1 cellular context compared by ENCODE assay signal in the genomic region with DNA sequence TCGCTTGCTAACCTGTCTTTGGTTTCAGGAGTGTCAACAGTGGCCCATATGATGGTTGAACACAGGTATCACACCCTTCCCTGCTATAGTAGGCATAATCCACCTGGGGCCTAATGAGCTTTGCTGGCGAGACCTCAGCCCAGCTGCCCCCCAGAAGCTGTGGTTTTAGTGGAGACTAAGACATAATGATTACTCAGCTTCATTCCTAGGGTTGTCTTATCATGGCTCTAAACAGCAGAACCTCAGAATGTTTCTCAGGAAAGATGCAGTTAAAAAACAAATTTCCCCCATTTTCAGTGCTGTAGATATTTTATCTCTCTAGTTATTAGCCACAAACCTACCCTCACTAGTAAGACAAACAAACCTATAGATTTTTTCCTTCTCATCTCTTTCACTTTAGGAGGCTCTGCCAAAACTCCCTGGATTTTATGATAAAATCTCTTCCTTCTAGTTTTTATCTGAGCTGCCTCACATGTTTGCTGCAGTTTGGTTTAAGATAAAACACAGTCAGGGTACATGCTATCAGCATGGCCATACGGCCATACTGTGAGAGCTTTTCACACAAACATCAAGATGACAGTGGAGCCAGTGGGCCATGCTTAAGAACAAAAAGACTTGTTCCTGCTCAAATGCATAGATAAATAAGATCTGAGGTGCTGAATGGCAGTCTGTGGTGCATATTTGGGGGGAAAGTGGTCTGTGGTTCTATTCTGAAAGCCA.
TF ChIP-seq lines count a peak whose summit lies in the region.

No MANE protein-coding gene starts in this region.

TF ChIP-seq in K562, 482 proteins besides CTCF, POLR2A, EP300 and RAD21 (continued from another document and continues in another):
- TF ChIP-seq, protein P1, sequence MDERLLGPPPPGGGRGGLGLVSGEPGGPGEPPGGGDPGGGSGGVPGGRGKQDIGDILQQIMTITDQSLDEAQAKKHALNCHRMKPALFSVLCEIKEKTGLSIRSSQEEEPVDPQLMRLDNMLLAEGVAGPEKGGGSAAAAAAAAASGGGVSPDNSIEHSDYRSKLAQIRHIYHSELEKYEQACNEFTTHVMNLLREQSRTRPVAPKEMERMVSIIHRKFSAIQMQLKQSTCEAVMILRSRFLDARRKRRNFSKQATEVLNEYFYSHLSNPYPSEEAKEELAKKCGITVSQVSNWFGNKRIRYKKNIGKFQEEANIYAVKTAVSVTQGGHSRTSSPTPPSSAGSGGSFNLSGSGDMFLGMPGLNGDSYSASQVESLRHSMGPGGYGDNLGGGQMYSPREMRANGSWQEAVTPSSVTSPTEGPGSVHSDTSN (CRISPR knock-in tag; IDR thresholded peaks at IDR 0.05; ENCODE audit: low read depth): no peak
- TF ChIP-seq, protein P1 (tag; conservative IDR thresholded peaks at IDR 0.05; ENCODE audit: low read depth): no peak; the same call in 1 of the 2 replicates
- 0 out of 2 replicates have a peak, but pooled peaks have one; percentile 64 for TF ChIP-seq ZBTB17 (CRISPR knock-in tag; IDR thresholded peaks at IDR 0.05)
- no peak for TF ChIP-seq RAD51 (IDR thresholded peaks at IDR 0.05; ENCODE audit: borderline replicate concordance, low read depth)
- peak; percentile 62 to 79; a peak in 3 of 4 replicates for TF ChIP-seq TRIM24 (IDR thresholded peaks at IDR 0.05)
- TF ChIP-seq SMARCB1 (IDR thresholded peaks at IDR 0.05; ENCODE audit: insufficient read length, low read depth): no peak
- TF ChIP-seq L3MBTL2 (IDR thresholded peaks at IDR 0.05): peak; percentile 38; the same call in 1 of the 2 replicates
- no peak for TF ChIP-seq MYBL2 (IDR thresholded peaks at IDR 0.05; ENCODE audit: low read depth)
- no peak for TF ChIP-seq MYBL2 (CRISPR knock-in tag; IDR thresholded peaks at IDR 0.05; ENCODE audit: borderline replicate concordance)
- no peak for TF ChIP-seq NR2F6 (CRISPR knock-in tag; IDR thresholded peaks at IDR 0.05)
- no peak for TF ChIP-seq ATF1 (CRISPR knock-in tag; IDR thresholded peaks at IDR 0.05)
- TF ChIP-seq ATF1 (tag; IDR thresholded peaks at IDR 0.05): 0 out of 2 replicates have a peak, but pooled peaks have one; percentile 19
- TF ChIP-seq, protein P2, sequence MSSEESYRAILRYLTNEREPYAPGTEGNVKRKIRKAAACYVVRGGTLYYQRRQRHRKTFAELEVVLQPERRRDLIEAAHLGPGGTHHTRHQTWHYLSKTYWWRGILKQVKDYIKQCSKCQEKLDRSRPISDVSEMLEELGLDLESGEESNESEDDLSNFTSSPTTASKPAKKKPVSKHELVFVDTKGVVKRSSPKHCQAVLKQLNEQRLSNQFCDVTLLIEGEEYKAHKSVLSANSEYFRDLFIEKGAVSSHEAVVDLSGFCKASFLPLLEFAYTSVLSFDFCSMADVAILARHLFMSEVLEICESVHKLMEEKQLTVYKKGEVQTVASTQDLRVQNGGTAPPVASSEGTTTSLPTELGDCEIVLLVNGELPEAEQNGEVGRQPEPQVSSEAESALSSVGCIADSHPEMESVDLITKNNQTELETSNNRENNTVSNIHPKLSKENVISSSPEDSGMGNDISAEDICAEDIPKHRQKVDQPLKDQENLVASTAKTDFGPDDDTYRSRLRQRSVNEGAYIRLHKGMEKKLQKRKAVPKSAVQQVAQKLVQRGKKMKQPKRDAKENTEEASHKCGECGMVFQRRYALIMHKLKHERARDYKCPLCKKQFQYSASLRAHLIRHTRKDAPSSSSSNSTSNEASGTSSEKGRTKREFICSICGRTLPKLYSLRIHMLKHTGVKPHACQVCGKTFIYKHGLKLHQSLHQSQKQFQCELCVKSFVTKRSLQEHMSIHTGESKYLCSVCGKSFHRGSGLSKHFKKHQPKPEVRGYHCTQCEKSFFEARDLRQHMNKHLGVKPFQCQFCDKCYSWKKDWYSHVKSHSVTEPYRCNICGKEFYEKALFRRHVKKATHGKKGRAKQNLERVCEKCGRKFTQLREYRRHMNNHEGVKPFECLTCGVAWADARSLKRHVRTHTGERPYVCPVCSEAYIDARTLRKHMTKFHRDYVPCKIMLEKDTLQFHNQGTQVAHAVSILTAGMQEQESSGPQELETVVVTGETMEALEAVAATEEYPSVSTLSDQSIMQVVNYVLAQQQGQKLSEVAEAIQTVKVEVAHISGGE (CRISPR knock-in tag; IDR thresholded peaks at IDR 0.05): peak in 1 of 3 experiments; percentile 56; a peak in 1 of 6 replicates
- TF ChIP-seq ELF1 (tag; IDR thresholded peaks at IDR 0.05): peak; percentile 25; the same call in 1 of the 2 replicates
- TF ChIP-seq NCOR1 (IDR thresholded peaks at IDR 0.05): peak; percentile 91
- peak; percentile 76 for TF ChIP-seq NEUROD1 (IDR thresholded peaks at IDR 0.05; ENCODE audit: borderline replicate concordance, low read depth, low read length, partially characterized antibody)
- peak; percentile 83 for TF ChIP-seq ILF3 (IDR thresholded peaks at IDR 0.05; ENCODE audit: borderline replicate concordance)
- TF ChIP-seq MNT (conservative IDR thresholded peaks at IDR 0.05): peak in 1 of 2 experiments; percentile 65; a peak in 2 of 4 replicates
- TF ChIP-seq, protein P3, sequence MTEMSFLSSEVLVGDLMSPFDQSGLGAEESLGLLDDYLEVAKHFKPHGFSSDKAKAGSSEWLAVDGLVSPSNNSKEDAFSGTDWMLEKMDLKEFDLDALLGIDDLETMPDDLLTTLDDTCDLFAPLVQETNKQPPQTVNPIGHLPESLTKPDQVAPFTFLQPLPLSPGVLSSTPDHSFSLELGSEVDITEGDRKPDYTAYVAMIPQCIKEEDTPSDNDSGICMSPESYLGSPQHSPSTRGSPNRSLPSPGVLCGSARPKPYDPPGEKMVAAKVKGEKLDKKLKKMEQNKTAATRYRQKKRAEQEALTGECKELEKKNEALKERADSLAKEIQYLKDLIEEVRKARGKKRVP (CRISPR knock-in tag; IDR thresholded peaks at IDR 0.05): 0 out of 2 replicates have a peak, but pooled peaks have one; percentile 41
- no peak for TF ChIP-seq CSDE1 (IDR thresholded peaks at IDR 0.05)
- TF ChIP-seq, protein P4, sequence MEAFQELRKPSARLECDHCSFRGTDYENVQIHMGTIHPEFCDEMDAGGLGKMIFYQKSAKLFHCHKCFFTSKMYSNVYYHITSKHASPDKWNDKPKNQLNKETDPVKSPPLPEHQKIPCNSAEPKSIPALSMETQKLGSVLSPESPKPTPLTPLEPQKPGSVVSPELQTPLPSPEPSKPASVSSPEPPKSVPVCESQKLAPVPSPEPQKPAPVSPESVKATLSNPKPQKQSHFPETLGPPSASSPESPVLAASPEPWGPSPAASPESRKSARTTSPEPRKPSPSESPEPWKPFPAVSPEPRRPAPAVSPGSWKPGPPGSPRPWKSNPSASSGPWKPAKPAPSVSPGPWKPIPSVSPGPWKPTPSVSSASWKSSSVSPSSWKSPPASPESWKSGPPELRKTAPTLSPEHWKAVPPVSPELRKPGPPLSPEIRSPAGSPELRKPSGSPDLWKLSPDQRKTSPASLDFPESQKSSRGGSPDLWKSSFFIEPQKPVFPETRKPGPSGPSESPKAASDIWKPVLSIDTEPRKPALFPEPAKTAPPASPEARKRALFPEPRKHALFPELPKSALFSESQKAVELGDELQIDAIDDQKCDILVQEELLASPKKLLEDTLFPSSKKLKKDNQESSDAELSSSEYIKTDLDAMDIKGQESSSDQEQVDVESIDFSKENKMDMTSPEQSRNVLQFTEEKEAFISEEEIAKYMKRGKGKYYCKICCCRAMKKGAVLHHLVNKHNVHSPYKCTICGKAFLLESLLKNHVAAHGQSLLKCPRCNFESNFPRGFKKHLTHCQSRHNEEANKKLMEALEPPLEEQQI (IDR thresholded peaks at IDR 0.05): peak; percentile 72; the same call in 1 of the 2 replicates
- TF ChIP-seq MTA1 (IDR thresholded peaks at IDR 0.05; ENCODE audit: borderline replicate concordance): peak; percentile 78
- peak; percentile 94 for TF ChIP-seq CBFA2T3 (IDR thresholded peaks at IDR 0.05)
- peak; percentile 74; the same call in 1 of the 2 replicates for TF ChIP-seq PYGO2 (tag; IDR thresholded peaks at IDR 0.05)
- no peak for TF ChIP-seq NFRKB (IDR thresholded peaks at IDR 0.05; ENCODE audit: low read depth)
- TF ChIP-seq, protein P5, sequence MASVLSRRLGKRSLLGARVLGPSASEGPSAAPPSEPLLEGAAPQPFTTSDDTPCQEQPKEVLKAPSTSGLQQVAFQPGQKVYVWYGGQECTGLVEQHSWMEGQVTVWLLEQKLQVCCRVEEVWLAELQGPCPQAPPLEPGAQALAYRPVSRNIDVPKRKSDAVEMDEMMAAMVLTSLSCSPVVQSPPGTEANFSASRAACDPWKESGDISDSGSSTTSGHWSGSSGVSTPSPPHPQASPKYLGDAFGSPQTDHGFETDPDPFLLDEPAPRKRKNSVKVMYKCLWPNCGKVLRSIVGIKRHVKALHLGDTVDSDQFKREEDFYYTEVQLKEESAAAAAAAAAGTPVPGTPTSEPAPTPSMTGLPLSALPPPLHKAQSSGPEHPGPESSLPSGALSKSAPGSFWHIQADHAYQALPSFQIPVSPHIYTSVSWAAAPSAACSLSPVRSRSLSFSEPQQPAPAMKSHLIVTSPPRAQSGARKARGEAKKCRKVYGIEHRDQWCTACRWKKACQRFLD (CRISPR knock-in tag; IDR thresholded peaks at IDR 0.05): peak; percentile 85; the same call in 1 of the 2 replicates
- TF ChIP-seq, protein P6, sequence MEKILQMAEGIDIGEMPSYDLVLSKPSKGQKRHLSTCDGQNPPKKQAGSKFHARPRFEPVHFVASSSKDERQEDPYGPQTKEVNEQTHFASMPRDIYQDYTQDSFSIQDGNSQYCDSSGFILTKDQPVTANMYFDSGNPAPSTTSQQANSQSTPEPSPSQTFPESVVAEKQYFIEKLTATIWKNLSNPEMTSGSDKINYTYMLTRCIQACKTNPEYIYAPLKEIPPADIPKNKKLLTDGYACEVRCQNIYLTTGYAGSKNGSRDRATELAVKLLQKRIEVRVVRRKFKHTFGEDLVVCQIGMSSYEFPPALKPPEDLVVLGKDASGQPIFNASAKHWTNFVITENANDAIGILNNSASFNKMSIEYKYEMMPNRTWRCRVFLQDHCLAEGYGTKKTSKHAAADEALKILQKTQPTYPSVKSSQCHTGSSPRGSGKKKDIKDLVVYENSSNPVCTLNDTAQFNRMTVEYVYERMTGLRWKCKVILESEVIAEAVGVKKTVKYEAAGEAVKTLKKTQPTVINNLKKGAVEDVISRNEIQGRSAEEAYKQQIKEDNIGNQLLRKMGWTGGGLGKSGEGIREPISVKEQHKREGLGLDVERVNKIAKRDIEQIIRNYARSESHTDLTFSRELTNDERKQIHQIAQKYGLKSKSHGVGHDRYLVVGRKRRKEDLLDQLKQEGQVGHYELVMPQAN (IDR thresholded peaks at IDR 0.05; ENCODE audit: borderline replicate concordance): no peak
- peak; percentile 48; the same call in 1 of the 2 replicates for TF ChIP-seq CC2D1A (IDR thresholded peaks at IDR 0.05)
- TF ChIP-seq NR4A1 (CRISPR knock-in tag; IDR thresholded peaks at IDR 0.05): no peak
- peak; percentile 46; the same call in 1 of the 2 replicates for TF ChIP-seq NR4A1 (tag; IDR thresholded peaks at IDR 0.05)
- TF ChIP-seq TRIM28 (IDR thresholded peaks at IDR 0.05): no peak
- no peak for TF ChIP-seq ZNF77 (CRISPR knock-in tag; IDR thresholded peaks at IDR 0.05)
- no peak for TF ChIP-seq ZNF184 (CRISPR knock-in tag; IDR thresholded peaks at IDR 0.05)
- peak; percentile 53; the same call in 1 of the 2 replicates for TF ChIP-seq HES1 (IDR thresholded peaks at IDR 0.05; ENCODE audit: low read depth)
- no peak for TF ChIP-seq POLR2B (IDR thresholded peaks at IDR 0.05; ENCODE audit: low read depth, partially characterized antibody)
- TF ChIP-seq LEF1 (IDR thresholded peaks at IDR 0.05): peak; percentile 72; the same call in 1 of the 2 replicates
- TF ChIP-seq GABPA (tag; conservative IDR thresholded peaks at IDR 0.05; ENCODE audit: low read depth): no peak
- peak; percentile 90 for TF ChIP-seq FOXM1 (IDR thresholded peaks at IDR 0.05; ENCODE audit: low read depth)
- no peak for TF ChIP-seq FOXM1 (CRISPR knock-in tag; IDR thresholded peaks at IDR 0.05; ENCODE audit: low read depth)
- peak; percentile 59; the same call in 1 of the 2 replicates for TF ChIP-seq ZKSCAN8 (CRISPR knock-in tag; IDR thresholded peaks at IDR 0.05)
- peak; percentile 56; the same call in 1 of the 2 replicates for TF ChIP-seq C11orf30 (IDR thresholded peaks at IDR 0.05; ENCODE audit: low read depth)
- TF ChIP-seq CTBP1 (IDR thresholded peaks at IDR 0.05; ENCODE audit: borderline replicate concordance): peak; percentile 65; the same call in 1 of the 2 replicates
- no peak for TF ChIP-seq MCM7 (IDR thresholded peaks at IDR 0.05)
- TF ChIP-seq TAL1 (IDR thresholded peaks at IDR 0.05): peak; percentile 95
- TF ChIP-seq NR1H2 (CRISPR knock-in tag; IDR thresholded peaks at IDR 0.05): no peak
- TF ChIP-seq KHSRP (IDR thresholded peaks at IDR 0.05): peak; percentile 59; the same call in 1 of the 2 replicates
- TF ChIP-seq, protein P7, sequence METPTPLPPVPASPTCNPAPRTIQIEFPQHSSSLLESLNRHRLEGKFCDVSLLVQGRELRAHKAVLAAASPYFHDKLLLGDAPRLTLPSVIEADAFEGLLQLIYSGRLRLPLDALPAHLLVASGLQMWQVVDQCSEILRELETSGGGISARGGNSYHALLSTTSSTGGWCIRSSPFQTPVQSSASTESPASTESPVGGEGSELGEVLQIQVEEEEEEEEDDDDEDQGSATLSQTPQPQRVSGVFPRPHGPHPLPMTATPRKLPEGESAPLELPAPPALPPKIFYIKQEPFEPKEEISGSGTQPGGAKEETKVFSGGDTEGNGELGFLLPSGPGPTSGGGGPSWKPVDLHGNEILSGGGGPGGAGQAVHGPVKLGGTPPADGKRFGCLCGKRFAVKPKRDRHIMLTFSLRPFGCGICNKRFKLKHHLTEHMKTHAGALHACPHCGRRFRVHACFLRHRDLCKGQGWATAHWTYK (CRISPR knock-in tag; IDR thresholded peaks at IDR 0.05): peak; percentile 87
